ENCODE assay signal across 22 cellular contexts in genomic region chr9:117000196-117000723, GRCh38.
"Had no signal": no experiment of that assay in that cellular context is flagged by ENCODE, and none has a peak within 500 bp of the region (broad histone marks: within the 10 kb centered on the region; RNA-seq: fewer than 3 reads in every experiment).

No MANE protein-coding gene starts in this region.

- H3K9me3 Mint-ChIP-seq: neural crest cell had no signal

- H3K36me3 Mint-ChIP-seq: natural killer cell treated with Interleukin-12 subunit alpha and Interleukin-12 subunit beta and Interleukin-15 and Interleukin-18, amount 100 ng/mL, for 72 hours had no signal

- H3K4me3 ChIP-seq: dorsolateral prefrontal cortex, lower lobe of right lung, pancreas, smooth muscle cell, suprapubic skin, transverse colon, vagina had no signal

- H3K4me2 ChIP-seq: smooth muscle cell had no signal

- DNase-seq: effector CD4-positive, alpha-beta T cell; kidney; left ventricle myocardium superior; lower lobe of right lung; pancreas; stimulated activated CD4-positive, alpha-beta T cell treated with anti-CD3 and anti-CD28 coated beads, Interleukin-12 subunit alpha, Interleukin-12 subunit beta, amount 100 ng/mL, for 4 hours; stimulated activated CD4-positive, alpha-beta T cell treated with anti-CD3 and anti-CD28 coated beads, Interleukin-1b, Interleukin-23, amount 100 ng/mL, for 48 hours; stimulated activated CD4-positive, alpha-beta T cell treated with anti-CD3 and anti-CD28 coated beads, Interleukin-4, amount 100 ng/mL, for 1 hour; stimulated activated CD8-positive, alpha-beta memory T cell treated with anti-CD3 and anti-CD28 coated beads, Interleukin-4, amount 100 ng/mL, for 48 hours; stimulated activated naive CD4-positive, alpha-beta T cell; stimulated activated naive CD8-positive, alpha-beta T cell treated with anti-CD3 and anti-CD28 coated beads, Interleukin-15, amount 100 ng/mL, for 72 hours; transverse colon had no signal

- H3K36me3 ChIP-seq: lower lobe of right lung, neutrophil, pancreas, suprapubic skin, transverse colon, vagina had no signal

- H3K27me3 ChIP-seq: dorsolateral prefrontal cortex, neutrophil, pancreas, suprapubic skin, transverse colon, vagina had no signal

- FAIRE-seq: colon, frontal cortex, kidney, pancreas had no signal

- H3K27me3 Mint-ChIP-seq: natural killer cell treated with Interleukin-12 subunit alpha and Interleukin-12 subunit beta and Interleukin-15 and Interleukin-18, amount 100 ng/mL, for 72 hours; stimulated activated naive CD8-positive, alpha-beta T cell treated with anti-CD3 and anti-CD28 coated beads, Interleukin-15, amount 100 ng/mL, for 72 hours had no signal

- H3K4me1 Mint-ChIP-seq: stimulated activated naive CD8-positive, alpha-beta T cell treated with anti-CD3 and anti-CD28 coated beads, Interleukin-15, amount 100 ng/mL, for 72 hours had no signal

- ATAC-seq: left ventricle myocardium superior; lower lobe of right lung; natural killer cell treated with Interleukin-12 subunit alpha and Interleukin-12 subunit beta and Interleukin-15 and Interleukin-18, amount 100 ng/mL, for 72 hours; pancreas; sciatic nerve; stimulated activated naive CD8-positive, alpha-beta T cell treated with anti-CD3 and anti-CD28 coated beads, Interleukin-15, amount 100 ng/mL, for 72 hours had no signal

- H3K4me3 Mint-ChIP-seq: natural killer cell treated with Interleukin-12 subunit alpha and Interleukin-12 subunit beta and Interleukin-15 and Interleukin-18, amount 100 ng/mL, for 72 hours; neural crest cell; stimulated activated naive CD8-positive, alpha-beta T cell treated with anti-CD3 and anti-CD28 coated beads, Interleukin-15, amount 100 ng/mL, for 72 hours had no signal

- H3K27ac Mint-ChIP-seq: natural killer cell treated with Interleukin-12 subunit alpha and Interleukin-12 subunit beta and Interleukin-15 and Interleukin-18, amount 100 ng/mL, for 72 hours had no signal

- H3K27ac ChIP-seq: lower lobe of right lung, neutrophil, pancreas, suprapubic skin, transverse colon, vagina had no signal

- H3K4me1 ChIP-seq: lower lobe of right lung, pancreas, suprapubic skin, transverse colon, vagina had no signal

- H3K9me3 ChIP-seq: lower lobe of right lung, neutrophil, pancreas, suprapubic skin, transverse colon, vagina had no signal
